Comparison of ENCODE assay signal across 26 cellular contexts in genomic region chr5:14308384-14309154, GRCh38.
"Had no signal": no experiment of that assay in that cellular context is flagged by ENCODE, and none has a peak within 500 bp of the region (broad histone marks: within the 10 kb centered on the region; RNA-seq: fewer than 3 reads in every experiment).

No MANE protein-coding gene starts in this region.

- H3K27me3 ChIP-seq: esophagus squamous epithelium, heart right ventricle, ovary, sigmoid colon, tibial nerve, upper lobe of left lung had no signal

- H3K4me1 ChIP-seq: upper lobe of left lung had no signal

- DNase-seq: cortex of kidney; effector memory CD8-positive, alpha-beta T cell; erythroblast; esophagus squamous epithelium; foreskin melanocyte; glutamatergic neuron; heart right ventricle; hippocampal formation; left colon; left ventricle myocardium inferior; lower lobe of right lung; natural killer cell; occipital lobe; ovary; posterior cingulate gyrus; psoas muscle; right cardiac atrium; sigmoid colon; stimulated activated CD4-positive, alpha-beta T cell treated with anti-CD3 and anti-CD28 coated beads, Interleukin-4, amount 100 ng/mL, for 4 hours; stimulated activated naive B cell treated with anti-CD40 and anti-IgM and Interleukin-4, amounts not matched to agents 10 μg/mL and 1 μg/mL and 100 μg/mL, for 72 hours; upper lobe of left lung had no signal

- ATAC-seq: effector memory CD8-positive, alpha-beta T cell; heart right ventricle; left colon; lower lobe of right lung; natural killer cell; psoas muscle; right cardiac atrium; stimulated activated naive B cell treated with anti-CD40 and anti-IgM and Interleukin-4, amounts not matched to agents 10 μg/mL and 1 μg/mL and 100 μg/mL, for 72 hours had no signal

- H3K36me3 ChIP-seq: ovary had no signal

- FAIRE-seq: endometrium, islet of Langerhans, urothelium cell line had no signal

- H3K27ac ChIP-seq: esophagus squamous epithelium, heart right ventricle, left ventricle myocardium inferior, lower lobe of right lung, ovary, psoas muscle, sigmoid colon, thoracic aorta, tibial nerve, upper lobe of left lung had no signal

- H3K4me3 ChIP-seq: esophagus squamous epithelium, heart right ventricle, left ventricle myocardium inferior, lower lobe of right lung, ovary, psoas muscle, sigmoid colon, thoracic aorta, tibial nerve, upper lobe of left lung had no signal

- H3K9me3 ChIP-seq: esophagus squamous epithelium, heart right ventricle, left ventricle myocardium inferior, lower lobe of right lung, ovary, psoas muscle, sigmoid colon, thoracic aorta, tibial nerve, upper lobe of left lung had no signal
